ENCODE assay signal across 21 cellular contexts in genomic region chrX:119486745-119487144, GRCh38.
"Had no signal": no experiment of that assay in that cellular context is flagged by ENCODE, and none has a peak within 500 bp of the region (broad histone marks: within the 10 kb centered on the region; RNA-seq: fewer than 3 reads in every experiment).

No MANE protein-coding gene starts in this region.

- H3K9me3 ChIP-seq: SK-N-SH had no signal

- ATAC-seq: T-cell had no signal

- DNase-seq: Kasumi-1, KG1, MV-4-11, NCI-H1092, NCI-H1105 treated with DMSO at 0.1 percent for 48 hours, NCI-H1417 treated with DMSO at 0.1 percent for 48 hours, NCI-H146, NCI-H1694 treated with DMSO at 0.1 percent for 48 hours, NCI-H1930, NCI-H2081, NCI-H2107, NCI-H2227 treated with DMSO at 0.1 percent for 48 hours, NCI-H524, NCI-H526 treated with DMSO at 0.1 percent for 48 hours, NCI-H774, Right ventricle myocardium superior, RPMI8226, SIG-M5, SK-N-SH, SW 1271, T-cell had no signal

- H3K9me3 Mint-ChIP-seq: T-cell had no signal

- H3K36me3 Mint-ChIP-seq: T-cell had no signal

- H3K4me3 Mint-ChIP-seq: T-cell had no signal

- H3K27ac Mint-ChIP-seq: T-cell had no signal
